Comparison of ENCODE assay signal across 14 cellular contexts in genomic region chr12:104738841-104739642, GRCh38.
A peak's percentile ranks its signal among the peaks of the same experiment; 100 is the strongest.
DNase-seq lines count a peak whose midpoint lies in the region; ATAC-seq and TF ChIP-seq lines count a peak whose summit lies in the region.
"Had no signal": no experiment of that assay in that cellular context is flagged by ENCODE, and none has a peak within 500 bp of the region (broad histone marks: within the 10 kb centered on the region; RNA-seq: fewer than 3 reads in every experiment).

No MANE protein-coding gene starts in this region.

- H3K27me3 ChIP-seq in trophoblast cell (ENCODE audit: insufficient read depth, low read length) (no peaks in the 10 kb centered on the region), ovary (no peaks in the 10 kb centered on the region)
- H3K27me3 ChIP-seq: upper lobe of left lung had no signal

- no peak overlapping the region for H2BK5ac ChIP-seq in trophoblast cell (ENCODE audit: low read depth, low read length, poor library complexity)

- no CpG with 5 or more reads among the region's 14 CpGs for WGBS in trophoblast cell (ENCODE audit: extremely low coverage, insufficient coverage, insufficient read length)
- WGBS in ovary, 3 donors: 92 to 97% (median 96%) methylated on average over 14 of the region's 14 CpGs

- peaks cover 73% of the 10 kb centered on the region for H3K4me1 Mint-ChIP-seq in T-helper 2 cell treated with Interferon-gamma antibody and Interleukin-4, amounts not matched to agents 5 μg/mL and 100 μg/mL, for 36 hours (ENCODE audit: low read depth)
- H3K4me1 Mint-ChIP-seq in WTC11 (peaks cover 52% of the 10 kb centered on the region), endothelial cell (ENCODE audit: unreplicated experiment) (peaks cover 9% of the 10 kb centered on the region)

- H3K27ac Mint-ChIP-seq in T-helper 2 cell treated with Interferon-gamma antibody and Interleukin-4, amounts not matched to agents 5 μg/mL and 100 μg/mL, for 36 hours: peak overlapping the region; percentile 88
- H3K27ac Mint-ChIP-seq in WTC11: peak overlapping the region; percentile 66
- H3K27ac Mint-ChIP-seq in endothelial cell (ENCODE audit: unreplicated experiment): no peak overlapping the region

- peak overlapping the region; percentile 14 for H4K8ac ChIP-seq in trophoblast cell (ENCODE audit: low read depth, low read length)

- intact Hi-C loops in ovary (cut with DNase I): no loop called here

- no peak overlapping the region for H4K12ac ChIP-seq in trophoblast cell (ENCODE audit: low read depth, low read length)

- peaks cover 2% of the 10 kb centered on the region for H3K9me3 ChIP-seq in trophoblast cell (ENCODE audit: insufficient read depth, low read depth, low read length)
- H3K9me3 ChIP-seq in ovary: no peaks in the 10 kb centered on the region
- H3K9me3 ChIP-seq: upper lobe of left lung had no signal

- no peak overlapping the region for H2AFZ ChIP-seq in trophoblast cell (ENCODE audit: insufficient read depth, low read length, poor library complexity)

- no peak overlapping the region for H2AK5ac ChIP-seq in trophoblast cell (ENCODE audit: low read length)

- ATAC-seq in WTC11: no peak
- ATAC-seq in GM18867 (IDR thresholded peaks at IDR 0.05; ENCODE audit: unreplicated experiment): no peak
- ATAC-seq: left cardiac atrium had no signal

- H3K23ac ChIP-seq in trophoblast cell (ENCODE audit: low read length): no peak overlapping the region

- no peaks in the 10 kb centered on the region for H3K27me3 Mint-ChIP-seq in T-helper 2 cell treated with Interferon-gamma antibody and Interleukin-4, amounts not matched to agents 5 μg/mL and 100 μg/mL, for 36 hours (ENCODE audit: low read depth)
- H3K27me3 Mint-ChIP-seq in WTC11 (ENCODE audit: low read depth) (no peaks in the 10 kb centered on the region), endothelial cell (ENCODE audit: unreplicated experiment) (peaks cover 6% of the 10 kb centered on the region)

- H3K36me3 ChIP-seq in trophoblast cell (ENCODE audit: control insufficient read depth in 1 of 2, insufficient read depth in 2 of 2, low read length in 2 of 2) (no peaks in the 10 kb centered on the region), ovary (no peaks in the 10 kb centered on the region)
- H3K36me3 ChIP-seq: upper lobe of left lung had no signal

- DNase-seq in T-helper 2 cell treated with Interferon-gamma antibody and Interleukin-4, amounts not matched to agents 5 μg/mL and 100 μg/mL, for 36 hours (ENCODE audit: low spot score): no peak
- DNase-seq in T-helper 2 cell (no peak), WTC11 (ENCODE audit: low spot score) (no peak), endothelial cell (ENCODE audit: low spot score) (no peak), trophoblast cell (no peak), NCI-H2227 (lab: John Stamatoyannopoulos, UW; ENCODE audit: unreplicated experiment) (no peak), ovary (no peak)
- DNase-seq: amniotic stem cell; effector CD8-positive, alpha-beta T cell; left cardiac atrium; occipital lobe; SW 1271 had no signal

- H3K27ac ChIP-seq in trophoblast cell (ENCODE audit: low read depth, low read length) (no peak overlapping the region), ovary (no peak overlapping the region)

- H3K4me1 ChIP-seq in trophoblast cell (ENCODE audit: control insufficient read depth in 1 of 2, insufficient read depth in 2 of 2, low read length in 2 of 2): peaks cover 25 to 28% of the 10 kb centered on the region in 2 experiments
- H3K4me1 ChIP-seq in ovary (ENCODE audit: insufficient read depth): peaks cover 3% of the 10 kb centered on the region

- TF ChIP-seq CTCF in WTC11 (IDR thresholded peaks at IDR 0.05) (no peak), endothelial cell (IDR thresholded peaks at IDR 0.05; ENCODE audit: unreplicated experiment) (no peak), ovary (IDR thresholded peaks at IDR 0.05) (no peak)

- peak overlapping the region; percentile 30 for H3K4me3 Mint-ChIP-seq in T-helper 2 cell treated with Interferon-gamma antibody and Interleukin-4, amounts not matched to agents 5 μg/mL and 100 μg/mL, for 36 hours
- H3K4me3 Mint-ChIP-seq in WTC11 (no peak overlapping the region), endothelial cell (ENCODE audit: unreplicated experiment) (peak overlapping the region; percentile 2)

- peaks cover 6% of the 10 kb centered on the region for H3K79me1 ChIP-seq in trophoblast cell (ENCODE audit: low read length)

- H3K4ac ChIP-seq in trophoblast cell (ENCODE audit: low read depth, low read length): no peak overlapping the region

- peak overlapping the region; percentile 19 for H3K9ac ChIP-seq in trophoblast cell (ENCODE audit: low read length)

- H3K18ac ChIP-seq in trophoblast cell (ENCODE audit: low read length): peak overlapping the region; percentile 4

- no peak overlapping the region for H2BK120ac ChIP-seq in trophoblast cell (ENCODE audit: insufficient read depth, low read length, poor library complexity)

- H2BK12ac ChIP-seq in trophoblast cell (ENCODE audit: low read length): no peak overlapping the region

- H3K9me3 Mint-ChIP-seq in T-helper 2 cell treated with Interferon-gamma antibody and Interleukin-4, amounts not matched to agents 5 μg/mL and 100 μg/mL, for 36 hours: peaks cover 4% of the 10 kb centered on the region
- no peaks in the 10 kb centered on the region for H3K9me3 Mint-ChIP-seq in WTC11
- no peaks in the 10 kb centered on the region for H3K9me3 Mint-ChIP-seq in endothelial cell (ENCODE audit: unreplicated experiment)

- peaks cover 17% of the 10 kb centered on the region for H3K36me3 Mint-ChIP-seq in T-helper 2 cell treated with Interferon-gamma antibody and Interleukin-4, amounts not matched to agents 5 μg/mL and 100 μg/mL, for 36 hours (ENCODE audit: low read depth)
- H3K36me3 Mint-ChIP-seq in WTC11 (no peaks in the 10 kb centered on the region), endothelial cell (ENCODE audit: low read depth, unreplicated experiment) (no peaks in the 10 kb centered on the region)

- H4K91ac ChIP-seq in trophoblast cell (ENCODE audit: low read depth, low read length): peak overlapping the region; percentile 5

- H3K79me2 ChIP-seq in trophoblast cell (ENCODE audit: control insufficient read depth, insufficient read depth, low read length, poor library complexity): no peaks in the 10 kb centered on the region

- no peak overlapping the region for H3K4me2 ChIP-seq in trophoblast cell (ENCODE audit: low read length)

- TF ChIP-seq POLR2A in ovary (IDR thresholded peaks at IDR 0.05): no peak

- CTCF ChIA-PET in WTC11 (lab: Charles Lee): interaction anchor here (1.0 to 1.5 kb wide), 3 partner anchors 51 to 357 kb away, joined by 4 read pairs; no protein-coding TSS in a partner anchor

- H3K14ac ChIP-seq in trophoblast cell (ENCODE audit: low read length): peak overlapping the region; percentile 13

- TF ChIP-seq EP300 in ovary (IDR thresholded peaks at IDR 0.05): no peak

- POLR2A ChIA-PET in WTC11 (lab: Charles Lee): interaction anchor here (0.6 kb wide), 1 partner anchor 30 kb away, joined by 4 read pairs; no protein-coding TSS in a partner anchor

- H3K4me3 ChIP-seq in trophoblast cell (ENCODE audit: low read depth, low read length): no peak overlapping the region
- no peak overlapping the region for H3K4me3 ChIP-seq in ovary
- H3K4me3 ChIP-seq: upper lobe of left lung had no signal

TF ChIP-seq in WTC11, 78 proteins besides CTCF, POLR2A, EP300 and RAD21:
- TF ChIP-seq NFATC4 (CRISPR knock-in tag; IDR thresholded peaks at IDR 0.05) (no peak), ZNF263 (CRISPR knock-in tag; IDR thresholded peaks at IDR 0.05; ENCODE audit: low read depth) (no peak), ZNF219 (CRISPR knock-in tag; IDR thresholded peaks at IDR 0.05; ENCODE audit: borderline replicate concordance) (no peak)
TF ChIP-seq in WTC11: peak in this region for 0.
